Comparison of ENCODE assay signal across 1 cellular context in genomic region chr3:151708868-151709267, GRCh38.
TF ChIP-seq lines count a peak whose summit lies in the region.

No MANE protein-coding gene starts in this region.

TF ChIP-seq in WTC11, 78 proteins besides CTCF, POLR2A, EP300 and RAD21 (continued from another document):
- TF ChIP-seq, protein P1, sequence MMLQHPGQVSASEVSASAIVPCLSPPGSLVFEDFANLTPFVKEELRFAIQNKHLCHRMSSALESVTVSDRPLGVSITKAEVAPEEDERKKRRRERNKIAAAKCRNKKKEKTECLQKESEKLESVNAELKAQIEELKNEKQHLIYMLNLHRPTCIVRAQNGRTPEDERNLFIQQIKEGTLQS (CRISPR knock-in tag; conservative IDR thresholded peaks at IDR 0.05) = no peak
- no peak for TF ChIP-seq ARID4B (CRISPR knock-in tag; IDR thresholded peaks at IDR 0.05; ENCODE audit: borderline replicate concordance)
- no peak for TF ChIP-seq TCF7 (CRISPR knock-in tag; IDR thresholded peaks at IDR 0.05; ENCODE audit: low read depth)
- TF ChIP-seq E2F4 (CRISPR knock-in tag; IDR thresholded peaks at IDR 0.05; ENCODE audit: borderline replicate concordance, low read depth) = no peak
- no peak for TF ChIP-seq ETV6 (CRISPR knock-in tag; IDR thresholded peaks at IDR 0.05)
- TF ChIP-seq CREM (CRISPR knock-in tag; IDR thresholded peaks at IDR 0.05) = no peak
- TF ChIP-seq, protein P2, sequence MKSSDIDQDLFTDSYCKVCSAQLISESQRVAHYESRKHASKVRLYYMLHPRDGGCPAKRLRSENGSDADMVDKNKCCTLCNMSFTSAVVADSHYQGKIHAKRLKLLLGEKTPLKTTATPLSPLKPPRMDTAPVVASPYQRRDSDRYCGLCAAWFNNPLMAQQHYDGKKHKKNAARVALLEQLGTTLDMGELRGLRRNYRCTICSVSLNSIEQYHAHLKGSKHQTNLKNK (CRISPR knock-in tag; IDR thresholded peaks at IDR 0.05) = no peak
- TF ChIP-seq, protein P3, sequence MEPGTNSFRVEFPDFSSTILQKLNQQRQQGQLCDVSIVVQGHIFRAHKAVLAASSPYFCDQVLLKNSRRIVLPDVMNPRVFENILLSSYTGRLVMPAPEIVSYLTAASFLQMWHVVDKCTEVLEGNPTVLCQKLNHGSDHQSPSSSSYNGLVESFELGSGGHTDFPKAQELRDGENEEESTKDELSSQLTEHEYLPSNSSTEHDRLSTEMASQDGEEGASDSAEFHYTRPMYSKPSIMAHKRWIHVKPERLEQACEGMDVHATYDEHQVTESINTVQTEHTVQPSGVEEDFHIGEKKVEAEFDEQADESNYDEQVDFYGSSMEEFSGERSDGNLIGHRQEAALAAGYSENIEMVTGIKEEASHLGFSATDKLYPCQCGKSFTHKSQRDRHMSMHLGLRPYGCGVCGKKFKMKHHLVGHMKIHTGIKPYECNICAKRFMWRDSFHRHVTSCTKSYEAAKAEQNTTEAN (CRISPR knock-in tag; IDR thresholded peaks at IDR 0.05) = no peak
- no peak for TF ChIP-seq FOXP4 (CRISPR knock-in tag; IDR thresholded peaks at IDR 0.05)
- TF ChIP-seq GRHL2 (CRISPR knock-in tag; IDR thresholded peaks at IDR 0.05; ENCODE audit: insufficient replicate concordance, severe bottlenecking) = no peak
TF ChIP-seq in WTC11: peak in this region for 0.
